ENCODE assay signal across 10 cellular contexts in genomic region chr17:63475491-63476412, GRCh38. TPM values are rescaled to one million over a fixed set of nuclear protein-coding genes. Genes with fewer than 3 reads are reported as not detected.
DNase-seq lines count a peak whose midpoint lies in the region; ATAC-seq and TF ChIP-seq lines count a peak whose summit lies in the region.
"Had no signal": no experiment of that assay in that cellular context is flagged by ENCODE, and none has a peak within 500 bp of the region (broad histone marks: within the 10 kb centered on the region; RNA-seq: fewer than 3 reads in every experiment).

No MANE protein-coding gene starts in this region.

- H3K4me3 Mint-ChIP-seq in CD4-positive, alpha-beta memory T cell: peak overlapping the region; percentile 51 to 83 (median 72)
- peak overlapping the region; percentile 39; the same call in 1 of the 2 replicates for H3K4me3 Mint-ChIP-seq in HFFc6

- peaks cover 8 to 34% (median 16%) of the 10 kb centered on the region in 4 donors for H3K4me1 Mint-ChIP-seq in CD4-positive, alpha-beta memory T cell
- peaks cover 19% of the 10 kb centered on the region for H3K4me1 Mint-ChIP-seq in HFFc6 (ENCODE audit: low read depth)

- H3K4me3 ChIP-seq in CD4-positive, alpha-beta memory T cell (ENCODE audit: low read length in 2 of 2): no peak overlapping the region
- H3K4me3 ChIP-seq in coronary artery (peak overlapping the region; percentile 72), neuron (ENCODE audit: low read length) (peak overlapping the region; percentile 56), uterus (no peak overlapping the region)

- H3K9me3 ChIP-seq in CD4-positive, alpha-beta memory T cell (ENCODE audit: control insufficient read depth in 1 of 2, low read length in 2 of 2): no peaks in the 10 kb centered on the region
- no peaks in the 10 kb centered on the region for H3K9me3 ChIP-seq in neuron (ENCODE audit: low read length)
- no peaks in the 10 kb centered on the region for H3K9me3 ChIP-seq in uterus
- H3K9me3 ChIP-seq: ovary had no signal

- H3K27ac ChIP-seq in CD4-positive, alpha-beta memory T cell (ENCODE audit: low read depth, low read length): no peak overlapping the region
- H3K27ac ChIP-seq in coronary artery (no peak overlapping the region), uterus (peak overlapping the region in 1 of 2 donors; percentile 59), foreskin keratinocyte (no peak overlapping the region)
- H3K27ac ChIP-seq: ovary had no signal

- TF ChIP-seq CTCF in HFFc6 (IDR thresholded peaks at IDR 0.05) (no peak), coronary artery (IDR thresholded peaks at IDR 0.05) (no peak), uterus (IDR thresholded peaks at IDR 0.05) (no peak), foreskin keratinocyte (conservative IDR thresholded peaks at IDR 0.05) (no peak)

- peaks cover 27% of the 10 kb centered on the region for H3K4me1 ChIP-seq in CD4-positive, alpha-beta memory T cell (ENCODE audit: insufficient read depth, low read length)
- H3K4me1 ChIP-seq in neuron (ENCODE audit: insufficient read depth, low read length) (peaks cover 13% of the 10 kb centered on the region), uterus (peaks cover 0 to 10% of the 10 kb centered on the region in 2 donors), foreskin keratinocyte (no peaks in the 10 kb centered on the region)

- CTCF ChIA-PET in CD4-positive, alpha-beta memory T cell (lab: Charles Lee; ENCODE audit: partially characterized antibody): interaction anchor here (0.8 to 8.8 kb wide), 6 partner anchors 21 to 136 kb away, joined by 3 to 339 read pairs (median 50); partner anchors contain the start of gene CYB561

- H3K9me3 Mint-ChIP-seq in CD4-positive, alpha-beta memory T cell: no peaks in the 10 kb centered on the region
- H3K9me3 Mint-ChIP-seq in HFFc6: no peaks in the 10 kb centered on the region

- no peaks in the 10 kb centered on the region for H3K36me3 ChIP-seq in CD4-positive, alpha-beta memory T cell (ENCODE audit: insufficient read depth, low read length)
- H3K36me3 ChIP-seq in neuron (ENCODE audit: insufficient read depth, low read length): no peaks in the 10 kb centered on the region
- H3K36me3 ChIP-seq in uterus: no peaks in the 10 kb centered on the region
- H3K36me3 ChIP-seq: ovary had no signal

- H3K27me3 Mint-ChIP-seq in CD4-positive, alpha-beta memory T cell: no peaks in the 10 kb centered on the region
- peaks cover 17% of the 10 kb centered on the region for H3K27me3 Mint-ChIP-seq in HFFc6 (ENCODE audit: insufficient read depth)

- DNase-seq in CD4-positive, alpha-beta memory T cell: no peak
- no peak for DNase-seq in HFFc6
- DNase-seq in coronary artery (ENCODE audit: low spot score): no peak
- DNase-seq in NCI-H2029 (lab: John Stamatoyannopoulos, UW): no peak
- no peak for DNase-seq in stimulated activated CD4-positive, alpha-beta T cell treated with anti-CD3 and anti-CD28 coated beads, Interleukin-12 subunit alpha, Interleukin-12 subunit beta, amount 100 ng/mL, for 4 hours
- no peak for DNase-seq in uterus
- DNase-seq in foreskin keratinocyte: no peak
- DNase-seq: NCI-H187 treated with DMSO at 0.1 percent for 48 hours had no signal

- H2AFZ ChIP-seq in neuron (ENCODE audit: low read depth, low read length): peak overlapping the region; percentile 98

- POLR2A ChIA-PET in CD4-positive, alpha-beta memory T cell (lab: Charles Lee; ENCODE audit: partially characterized antibody): interaction anchor here (1.1 to 6.7 kb wide), 10 partner anchors 23 to 219 kb away, joined by 3 to 125 read pairs (median 22); partner anchors contain the start of genes CYB561 and TACO1

- H3K36me3 Mint-ChIP-seq in CD4-positive, alpha-beta memory T cell: peaks cover 0 to 6% of the 10 kb centered on the region in 2 donors
- H3K36me3 Mint-ChIP-seq in HFFc6 (ENCODE audit: low read depth): no peaks in the 10 kb centered on the region

- peaks cover 8% of the 10 kb centered on the region for H3K27me3 ChIP-seq in CD4-positive, alpha-beta memory T cell (ENCODE audit: insufficient read depth, low read length)
- H3K27me3 ChIP-seq in neuron (ENCODE audit: insufficient read depth, low read length) (peaks cover 53% of the 10 kb centered on the region), uterus (no peaks in the 10 kb centered on the region), foreskin keratinocyte (peaks cover 66% of the 10 kb centered on the region)
- H3K27me3 ChIP-seq: ovary had no signal

- intact Hi-C loops in CD4-positive, alpha-beta memory T cell (cut with micrococcal nuclease): loop anchor here (2.0 kb wide), 1 partner anchor 29 kb away; the partner anchor contains the start of gene CYB561
- intact Hi-C loops in uterus (cut with DNase I; ENCODE audit: low total_unique reads): no loop called here

- H3K27ac Mint-ChIP-seq in CD4-positive, alpha-beta memory T cell: peak overlapping the region in 5 of 7 donors; percentile 29 to 64 (median 35)
- no peak overlapping the region for H3K27ac Mint-ChIP-seq in HFFc6

- no peak for ATAC-seq in foreskin keratinocyte

- TF ChIP-seq POLR2A in uterus (IDR thresholded peaks at IDR 0.05): no peak

RNA-seq across cellular contexts. Expression of gene ACE, which starts 1.1 kb away (rescaled TPM):
- total RNA-seq in CD4-positive, alpha-beta memory T cell: 10 to 100 TPM; 56.7 TPM
- polyA plus RNA-seq in CD4-positive, alpha-beta memory T cell: 1 to 10 TPM; 1.8 to 7.5 TPM
- total RNA-seq in HFFc6 (2021; fragmentation: NEBNext Ultra II Directional; extraction: Animal tissue kit (Norgen Biotek cat#: 25700)): 1 to 10 TPM; 1.6 to 2.1 (median 1.7) TPM
- total RNA-seq in uterus (10 to 100 TPM in 1 of 4 donors, 1 to 10 TPM in 1, under 1 TPM in 1, not detected in 1; 0.77 to 27.4 (median 7.9) TPM), foreskin keratinocyte (0.14 and 0.17 TPM in 2 replicates)
- 0.04 and 0.11 TPM in 2 replicates for polyA plus RNA-seq in foreskin keratinocyte

RNA-seq across cellular contexts. Expression of gene CYB561, which starts 29.6 kb away (rescaled TPM):
- 10 to 100 TPM; 81.0 to 83.7 TPM for total RNA-seq in CD4-positive, alpha-beta memory T cell
- 10 to 100 TPM; 34.1 to 42.1 TPM for polyA plus RNA-seq in CD4-positive, alpha-beta memory T cell
- total RNA-seq in HFFc6 (2021; fragmentation: NEBNext Ultra II Directional; extraction: Animal tissue kit (Norgen Biotek cat#: 25700)): 10 to 100 TPM in 4 of 6 experiments, 1 to 10 TPM in 2; 5.5 to 21.4 (median 15.9) TPM
- 10 to 100 TPM; 15.0 to 19.5 (median 16.5) TPM for total RNA-seq in uterus
- 20.0 and 23.9 TPM in 2 replicates for total RNA-seq in foreskin keratinocyte
- polyA plus RNA-seq in foreskin keratinocyte: 18.3 and 19.3 TPM in 2 replicates

RNA-seq across cellular contexts. Expression of gene KCNH6, which starts 47.4 kb away (rescaled TPM):
- not detected for total RNA-seq in CD4-positive, alpha-beta memory T cell
- not detected for polyA plus RNA-seq in CD4-positive, alpha-beta memory T cell
- not detected for total RNA-seq in HFFc6 (2021; fragmentation: NEBNext Ultra II Directional; extraction: Animal tissue kit (Norgen Biotek cat#: 25700))
- not detected for total RNA-seq in uterus
- not detected in 2 replicates for total RNA-seq in foreskin keratinocyte
- polyA plus RNA-seq in foreskin keratinocyte: not detected in 2 replicates
- polyA plus RNA-seq: ovary had no signal

Comparison
In these comparisons a context has a peak if more than half of its experiments do, and no peak if none do; other contexts are left out.
1. H3K4me3 ChIP-seq: peak in coronary artery (single experiment) and neuron (single experiment); none in CD4-positive, alpha-beta memory T cell (0 of 2) and uterus (0 of 2).